19 cellular contexts compared by ENCODE assay signal in genomic region chr5:168329302-168329701, GRCh38. TPM values are rescaled to one million over a fixed set of nuclear protein-coding genes. Genes with fewer than 3 reads are reported as not detected.
A peak's percentile ranks its signal among the peaks of the same experiment; 100 is the strongest.
DNase-seq lines count a peak whose midpoint lies in the region; ATAC-seq, FAIRE-seq and TF ChIP-seq lines count a peak whose summit lies in the region.
"Had no signal": no experiment of that assay in that cellular context is flagged by ENCODE, and none has a peak within 500 bp of the region (broad histone marks: within the 10 kb centered on the region; RNA-seq: fewer than 3 reads in every experiment).

No MANE protein-coding gene starts in this region.

- peak; percentile 13 for FAIRE-seq in A549 (lab: Jason Lieb, UNC)
- FAIRE-seq: endometrium, urothelium cell line had no signal

- H3K4me2 ChIP-seq in A549 (peak overlapping the region; percentile 79), MM.1S (ENCODE audit: low read depth, low read length) (peak overlapping the region; percentile 61)

- H3K9me2 ChIP-seq in MM.1S (replicated peaks; ENCODE audit: insufficient read depth, low read length), result no peaks in the 10 kb centered on the region

- H3K9ac ChIP-seq in MM.1S (ENCODE audit: low read length), result peak overlapping the region; percentile 55
- H3K9ac ChIP-seq in iPS-18a (ENCODE audit: low read length), result peak overlapping the region; percentile 3

- peak in 1 of 2 experiments; percentile 36; a peak in 1 of 5 replicates for TF ChIP-seq RAD21 in A549 (conservative IDR thresholded peaks at IDR 0.05 in 1 of 2, IDR thresholded peaks at IDR 0.05 in 1 of 2)

- H3K27me3 ChIP-seq in MM.1S (replicated peaks; ENCODE audit: insufficient read depth, low read length), result no peaks in the 10 kb centered on the region
- no peaks in the 10 kb centered on the region for H3K27me3 ChIP-seq in iPS-18a (ENCODE audit: control insufficient read depth, insufficient read depth, low read length)

- DNase-seq in A549 (ENCODE audit: low read depth in 1 of 2, low spot score in 1 of 2) (peak in 1 of 2 experiments; percentile 51), MM.1S (no peak), mucosa of descending colon (no peak), NOMO-1 (lab: John Stamatoyannopoulos, UW; ENCODE audit: unreplicated experiment in 2 of 2) (no peak), amniotic stem cell (lab: John Stamatoyannopoulos, UW) (no peak), UCSD-AML1 (lab: John Stamatoyannopoulos, UW; ENCODE audit: unreplicated experiment) (no peak)
- DNase-seq: activated CD4-positive, CD25-positive, alpha-beta regulatory T cell; activated CD8-positive, alpha-beta memory T cell treated with anti-CD3 and anti-CD28 coated beads for 24 hours; activated naive CD8-positive, alpha-beta T cell treated with anti-CD3 and anti-CD28 coated beads, Interleukin-2, amount 50 U/mL, for 24 hours; CD8-positive, alpha-beta T cell; cerebellar nuclear complex; foreskin fibroblast; KG1; NCI-H1417 treated with DMSO at 0.1 percent for 48 hours had no signal

- intact Hi-C loops in mucosa of descending colon (cut with DNase I, micrococcal nuclease), result no loop called here

- H3K9me3 ChIP-seq in A549 (no peaks in the 10 kb centered on the region), MM.1S (replicated peaks; ENCODE audit: insufficient read depth, low read length) (no peaks in the 10 kb centered on the region), iPS-18a (ENCODE audit: control insufficient read depth, low read depth, low read length) (no peaks in the 10 kb centered on the region), mucosa of descending colon (no peaks in the 10 kb centered on the region)

- H3K36me3 ChIP-seq in MM.1S (replicated peaks; ENCODE audit: insufficient read depth, low read length) (no peaks in the 10 kb centered on the region), iPS-18a (ENCODE audit: control insufficient read depth, low read depth, low read length) (no peaks in the 10 kb centered on the region), mucosa of descending colon (ENCODE audit: low read depth) (no peaks in the 10 kb centered on the region)

- ATAC-seq in A549, result peak in 1 of 2 experiments; percentile 3; a peak in 1 of 6 replicates
- peak; percentile 51 for ATAC-seq in mucosa of descending colon
- ATAC-seq in GM21576 (IDR thresholded peaks at IDR 0.05; ENCODE audit: unreplicated experiment), result no peak
- ATAC-seq: activated naive CD8-positive, alpha-beta T cell treated with anti-CD3 and anti-CD28 coated beads, Interleukin-2, amount 50 U/mL, for 24 hours; CD8-positive, alpha-beta T cell had no signal

- CTCF ChIA-PET in A549 (lab: Yijun Ruan, JAX), result interaction anchor here (1.3 to 5.4 kb wide), 4 partner anchors 8 to 37 kb away, joined by 5 to 24 read pairs (median 10); partner anchors contain the start of gene WWC1

- H2AFZ ChIP-seq in MM.1S (ENCODE audit: low read length), result peak overlapping the region; percentile 33; the same call in 1 of the 2 replicates

- peaks cover 18% of the 10 kb centered on the region for H3F3A ChIP-seq in MM.1S (ENCODE audit: insufficient read depth, low read length)

- no peak for TF ChIP-seq POLR2A in A549 (IDR thresholded peaks at IDR 0.05; ENCODE audit: low read length)

- WGBS in A549 (ENCODE audit: missing lambda C conversion rate), result 3% methylated on average over 4 of the region's 4 CpGs

- H4K20me1 ChIP-seq in MM.1S (ENCODE audit: insufficient read depth, low read length), result no peaks in the 10 kb centered on the region

- H3K27ac ChIP-seq in A549 (peak overlapping the region; percentile 98 to 99), MM.1S (ENCODE audit: low read length) (peak overlapping the region; percentile 81), iPS-18a (ENCODE audit: low read length) (peak overlapping the region; percentile 42)

- H3K4me3 ChIP-seq in A549 (peak overlapping the region; percentile 20; the same call in 1 of the 3 replicates), MM.1S (ENCODE audit: low read length) (peak overlapping the region; percentile 22; the same call in 1 of the 2 replicates), iPS-18a (ENCODE audit: low read length) (peak overlapping the region; percentile 32), mucosa of descending colon (no peak overlapping the region)

- peaks cover 70% of the 10 kb centered on the region for H3K79me2 ChIP-seq in MM.1S (ENCODE audit: low read length)

- H3K4me1 ChIP-seq in A549 (peaks cover 98% of the 10 kb centered on the region), MM.1S (ENCODE audit: low read length) (peaks cover 34% of the 10 kb centered on the region), iPS-18a (ENCODE audit: control insufficient read depth, low read depth, low read length) (peaks cover 43% of the 10 kb centered on the region), mucosa of descending colon (ENCODE audit: low read depth) (peaks cover 23% of the 10 kb centered on the region)

- POLR2A ChIA-PET in A549 (lab: Yijun Ruan, JAX), result no interaction called here

- TF ChIP-seq EP300 in A549 (IDR thresholded peaks at IDR 0.05), result peak; percentile 66 to 79; a peak in 4 of 5 replicates

- TF ChIP-seq CTCF in A549 (IDR thresholded peaks at IDR 0.05), result no peak
- TF ChIP-seq CTCF in MM.1S (IDR thresholded peaks at IDR 0.05; ENCODE audit: low read length), result no peak
- TF ChIP-seq CTCF in mucosa of descending colon (IDR thresholded peaks at IDR 0.05), result no peak

TF ChIP-seq in A549, 52 proteins besides CTCF, POLR2A, EP300 and RAD21:
- TF ChIP-seq CEBPB (IDR thresholded peaks at IDR 0.05), result peak in 1 of 2 experiments; percentile 36; a peak in 2 of 4 replicates
- no peak for TF ChIP-seq PHF8 (IDR thresholded peaks at IDR 0.05; ENCODE audit: borderline replicate concordance, low read depth)
- peak; percentile 42; the same call in 1 of the 2 replicates for TF ChIP-seq GATA3 (IDR thresholded peaks at IDR 0.05; ENCODE audit: borderline replicate concordance)
- TF ChIP-seq JUNB (IDR thresholded peaks at IDR 0.05), result peak; percentile 56
- TF ChIP-seq MAFK (IDR thresholded peaks at IDR 0.05; ENCODE audit: partially characterized antibody), result no peak
- TF ChIP-seq JUN (IDR thresholded peaks at IDR 0.05), result peak in 1 of 2 experiments; percentile 60; a peak in 2 of 5 replicates
- TF ChIP-seq, protein P1, sequence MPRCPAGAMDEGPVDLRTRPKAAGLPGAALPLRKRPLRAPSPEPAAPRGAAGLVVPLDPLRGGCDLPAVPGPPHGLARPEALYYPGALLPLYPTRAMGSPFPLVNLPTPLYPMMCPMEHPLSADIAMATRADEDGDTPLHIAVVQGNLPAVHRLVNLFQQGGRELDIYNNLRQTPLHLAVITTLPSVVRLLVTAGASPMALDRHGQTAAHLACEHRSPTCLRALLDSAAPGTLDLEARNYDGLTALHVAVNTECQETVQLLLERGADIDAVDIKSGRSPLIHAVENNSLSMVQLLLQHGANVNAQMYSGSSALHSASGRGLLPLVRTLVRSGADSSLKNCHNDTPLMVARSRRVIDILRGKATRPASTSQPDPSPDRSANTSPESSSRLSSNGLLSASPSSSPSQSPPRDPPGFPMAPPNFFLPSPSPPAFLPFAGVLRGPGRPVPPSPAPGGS (IDR thresholded peaks at IDR 0.05), result 0 out of 3 replicates have a peak, but pooled peaks have one; percentile 46
- TF ChIP-seq CHD2 (IDR thresholded peaks at IDR 0.05; ENCODE audit: low read length, partially characterized antibody), result no peak
- TF ChIP-seq SMC3 (IDR thresholded peaks at IDR 0.05), result peak; percentile 32

RNA-seq across cellular contexts. Expression of gene WWC1, which starts 37.9 kb away (rescaled TPM):
- polyA plus RNA-seq in A549 (2011; rRNA removed) (75.0 and 98.1 TPM in 2 replicates), A549 (2017; fragmentation: RNase III; extraction: RNeasy Plus Mini Kit Qiagen cat#74134 plus additional on column Dnase treatment) (88.5 to 113 TPM (median 92.2 TPM) in 3 replicates)
- polyA plus RNA-seq in A549 (2012; cell fraction: cytosol; rRNA removed), result 52.9 and 53.5 TPM in 2 replicates
- 45.0 and 53.1 TPM in 2 replicates for polyA plus RNA-seq in A549 (2012; cell fraction: nucleus; rRNA removed)
- polyA minus RNA-seq in A549 (2011; rRNA and poly(A)+ RNA removed), result 107 and 125 TPM in 2 replicates
- total RNA-seq in mucosa of descending colon, result 10 to 100 TPM; 14.7 to 37.0 (median 17.2) TPM
- total RNA-seq: CD8-positive, alpha-beta T cell; T-helper 1 cell treated with Interleukin-12 subunit alpha and Interleukin-12 subunit beta and Interleukin-4 antibody, amounts not matched to agents 30 ng/mL and 1 ng/mL, for 36 hours had no signal

Comparison
In these comparisons a context has a peak if more than half of its experiments do, and no peak if none do; other contexts are left out.
1. H3K27ac ChIP-seq: peak in every context shown above with its lines; median percentile 98 in A549; 81 in MM.1S; 42 in iPS-18a.